30 cellular contexts compared by ENCODE assay signal in the genomic region with DNA sequence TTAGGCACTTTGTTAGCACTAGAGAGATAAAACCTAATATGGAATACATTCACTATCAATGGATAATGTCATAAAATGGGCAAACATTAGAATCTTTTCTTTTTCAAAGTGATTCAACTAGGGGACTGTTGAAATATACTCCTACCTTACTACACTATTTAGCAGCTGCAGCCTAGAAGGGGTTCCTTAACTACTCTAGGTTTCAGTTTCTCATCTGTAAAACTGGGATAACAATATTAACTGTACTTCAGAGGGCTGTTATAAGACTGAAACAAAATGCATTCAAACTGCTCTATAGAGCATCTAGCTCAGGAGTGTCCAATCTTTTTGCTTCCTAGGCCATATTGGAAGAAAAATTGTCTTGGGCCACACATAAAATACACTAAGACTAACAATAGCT.
"Had no signal": no experiment of that assay in that cellular context is flagged by ENCODE, and none has a peak within 500 bp of the region (broad histone marks: within the 10 kb centered on the region; RNA-seq: fewer than 3 reads in every experiment).

No MANE protein-coding gene starts in this region.

- FAIRE-seq: kidney, pancreas, urothelium cell line had no signal

- H3K27me3 Mint-ChIP-seq: stimulated activated naive CD8-positive, alpha-beta T cell treated with anti-CD3 and anti-CD28 coated beads, Interleukin-15, Interleukin-2, amounts not matched to agents 100 ng/mL and 50 ng/mL, for 24 hours had no signal

- H3K27me3 ChIP-seq: left lung, pancreas, suprapubic skin, tibial artery, upper lobe of right lung had no signal

- H3K36me3 Mint-ChIP-seq: immature natural killer cell; naive thymus-derived CD8-positive, alpha-beta T cell had no signal

- H3K9me3 Mint-ChIP-seq: naive thymus-derived CD8-positive, alpha-beta T cell; nephron; neural crest cell; stimulated activated naive CD8-positive, alpha-beta T cell treated with anti-CD3 and anti-CD28 coated beads, Interleukin-15, Interleukin-2, amounts not matched to agents 100 ng/mL and 50 ng/mL, for 24 hours had no signal

- H3K27ac Mint-ChIP-seq: immature natural killer cell; naive thymus-derived CD8-positive, alpha-beta T cell; nephron; stimulated activated naive CD8-positive, alpha-beta T cell treated with anti-CD3 and anti-CD28 coated beads, Interleukin-15, Interleukin-2, amounts not matched to agents 100 ng/mL and 50 ng/mL, for 24 hours had no signal

- H3K9me3 ChIP-seq: left lung, lower lobe of right lung, pancreas, prostate gland, suprapubic skin, thoracic aorta, tibial artery, upper lobe of right lung had no signal

- H3K4me1 ChIP-seq: left lung, lower lobe of right lung, pancreas, prostate gland, suprapubic skin, upper lobe of right lung had no signal

- H3K27ac ChIP-seq: left lung, lower lobe of right lung, pancreas, prostate gland, skin epidermis, suprapubic skin, thoracic aorta, tibial artery, upper lobe of right lung had no signal

- H3K4me3 Mint-ChIP-seq: immature natural killer cell; naive thymus-derived CD8-positive, alpha-beta T cell; nephron; neural crest cell; stimulated activated naive CD8-positive, alpha-beta T cell treated with anti-CD3 and anti-CD28 coated beads, Interleukin-15, Interleukin-2, amounts not matched to agents 100 ng/mL and 50 ng/mL, for 24 hours had no signal

- DNase-seq: immature natural killer cell; kidney; left colon; left lung; lower lobe of right lung; mammary epithelial cell; mesenchymal stem cell; naive thymus-derived CD8-positive, alpha-beta T cell; nucleus accumbens; pancreas; posterior cingulate gyrus; retina; right cardiac atrium; stimulated activated CD4-positive, alpha-beta T cell treated with anti-CD3 and anti-CD28 coated beads, Interleukin-12 subunit alpha, Interleukin-12 subunit beta, amount 100 ng/mL, for 4 hours; stimulated activated CD4-positive, alpha-beta T cell treated with anti-CD3 and anti-CD28 coated beads, Interleukin-15, amount 100 ng/mL, for 24 hours; stimulated activated CD4-positive, alpha-beta T cell treated with anti-CD3 and anti-CD28 coated beads, Interleukin-2, amount 100 ng/mL, for 24 hours; stimulated activated CD4-positive, alpha-beta T cell treated with anti-CD3 and anti-CD28 coated beads, Interleukin-4, amount 100 ng/mL, for 1 hour; stimulated activated naive CD4-positive, alpha-beta T cell; tibial artery; trophoblast cell; upper lobe of right lung had no signal

- ATAC-seq: left colon; left lung; lower lobe of right lung; naive thymus-derived CD8-positive, alpha-beta T cell; pancreas; right cardiac atrium; sciatic nerve; upper lobe of right lung had no signal

- H3K4me1 Mint-ChIP-seq: immature natural killer cell, nephron, neural crest cell had no signal

- H3K36me3 ChIP-seq: prostate gland had no signal

- H3K4me3 ChIP-seq: left lung, lower lobe of right lung, pancreas, prostate gland, skin epidermis, suprapubic skin, thoracic aorta, tibial artery, upper lobe of right lung had no signal
